29 cellular contexts compared by ENCODE assay signal in the genomic region with DNA sequence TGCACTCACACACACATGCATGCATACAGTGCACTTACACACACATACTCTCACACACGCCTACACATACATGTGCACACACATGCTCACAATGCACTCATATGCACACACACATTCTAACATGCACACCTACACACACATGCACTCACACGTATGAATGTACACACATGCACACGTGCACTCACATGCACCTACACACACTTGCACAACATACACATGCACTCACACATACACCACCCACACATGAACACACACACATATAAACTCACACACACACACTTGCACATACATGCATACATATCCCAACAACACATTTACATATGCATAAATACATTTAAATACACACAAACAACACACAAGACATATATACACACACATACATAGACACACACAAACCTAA.
"Had no signal": no experiment of that assay in that cellular context is flagged by ENCODE, and none has a peak within 500 bp of the region (broad histone marks: within the 10 kb centered on the region; RNA-seq: fewer than 3 reads in every experiment).

No MANE protein-coding gene starts in this region.

- H3K4me2 ChIP-seq: SK-N-SH had no signal

- H3K27ac ChIP-seq: ascending aorta, Peyer's patch, SJSA1 had no signal

- H3K27ac Mint-ChIP-seq: activated CD4-positive, alpha-beta T cell treated with anti-CD3 and anti-CD28 coated beads, Interleukin-2, amount 10 ng/mL, durations not matched to agents 24 days and 14 days; activated CD8-positive, alpha-beta T cell treated with anti-CD3 and anti-CD28 coated beads for 36 hours; activated naive CD8-positive, alpha-beta T cell treated with anti-CD3 and anti-CD28 coated beads for 36 hours; activated T-cell treated with anti-CD3 and anti-CD28 coated beads, Interleukin-2, amount 50 U/mL, for 72 hours; activated T-helper 17 cell treated with anti-CD3 and anti-CD28 coated beads, Interleukin-2, amount 50 U/mL, for 72 hours; T-helper 1 cell treated with Interleukin-12 subunit alpha and Interleukin-12 subunit beta and Interleukin-4 antibody, amounts not matched to agents 30 μg/mL and 1 μg/mL, for 36 hours; T-helper 2 cell treated with Interferon-gamma antibody and Interleukin-4, amounts not matched to agents 5 μg/mL and 100 μg/mL, for 36 hours had no signal

- DNase-seq: activated CD4-positive, alpha-beta T cell treated with anti-CD3 and anti-CD28 coated beads, Interleukin-2, amount 10 ng/mL, durations not matched to agents 24 days and 14 days; activated CD4-positive, alpha-beta T cell treated with anti-CD3 and anti-CD28 coated beads, Interleukin-2, amount 50 U/mL, for 4 hours; activated CD8-positive, alpha-beta T cell treated with anti-CD3 and anti-CD28 coated beads for 36 hours; activated effector memory CD4-positive, alpha-beta T cell treated with anti-CD3 and anti-CD28 coated beads, Interleukin-2, amount 50 U/mL, for 16 hours; activated naive CD4-positive, alpha-beta T cell; activated naive CD4-positive, alpha-beta T cell treated with anti-CD3 and anti-CD28 coated beads, Interleukin-2, amount 50 U/mL, for 16 hours; activated naive CD8-positive, alpha-beta T cell treated with anti-CD3 and anti-CD28 coated beads for 36 hours; activated T-cell treated with anti-CD3 and anti-CD28 coated beads, Interleukin-2, amount 50 U/mL, for 1 hour; activated T-cell treated with anti-CD3 and anti-CD28 coated beads, Interleukin-2, amount 50 U/mL, for 72 hours; amniotic stem cell; MM.1S; MV-4-11; NCI-H1092; NCI-H1436 treated with DMSO at 0.1 percent for 48 hours; NCI-H1694 treated with DMSO at 0.1 percent for 48 hours; NCI-H2029; NCI-H345; NCI-H524 treated with DMSO at 0.1 percent for 48 hours; Peyer's patch; RPMI8226; SHP77 treated with DMSO at 0.1 percent for 48 hours; SK-N-SH had no signal

- H3K4me3 ChIP-seq: ascending aorta, Peyer's patch, SJSA1 had no signal

- H3K27me3 Mint-ChIP-seq: activated CD4-positive, alpha-beta T cell treated with anti-CD3 and anti-CD28 coated beads, Interleukin-2, amount 10 ng/mL, durations not matched to agents 24 days and 14 days; activated CD8-positive, alpha-beta T cell treated with anti-CD3 and anti-CD28 coated beads for 36 hours; activated naive CD8-positive, alpha-beta T cell treated with anti-CD3 and anti-CD28 coated beads for 36 hours; activated T-helper 17 cell treated with anti-CD3 and anti-CD28 coated beads, Interleukin-2, amount 50 U/mL, for 72 hours had no signal

- H3K9ac ChIP-seq: SK-N-SH had no signal

- H3K4me1 Mint-ChIP-seq: activated CD4-positive, alpha-beta T cell treated with anti-CD3 and anti-CD28 coated beads, Interleukin-2, amount 10 ng/mL, durations not matched to agents 24 days and 14 days; activated naive CD8-positive, alpha-beta T cell treated with anti-CD3 and anti-CD28 coated beads for 36 hours had no signal

- FAIRE-seq: TTC549 had no signal

- H3K27me3 ChIP-seq: ascending aorta, Peyer's patch, SJSA1 had no signal

- H3K36me3 ChIP-seq: ascending aorta, Peyer's patch, SJSA1 had no signal

- H3K4me3 Mint-ChIP-seq: activated CD4-positive, alpha-beta T cell treated with anti-CD3 and anti-CD28 coated beads, Interleukin-2, amount 10 ng/mL, durations not matched to agents 24 days and 14 days; activated CD8-positive, alpha-beta T cell treated with anti-CD3 and anti-CD28 coated beads for 36 hours; activated naive CD8-positive, alpha-beta T cell treated with anti-CD3 and anti-CD28 coated beads for 36 hours; activated T-cell treated with anti-CD3 and anti-CD28 coated beads, Interleukin-2, amount 50 U/mL, for 72 hours; activated T-helper 17 cell treated with anti-CD3 and anti-CD28 coated beads, Interleukin-2, amount 50 U/mL, for 72 hours; T-helper 1 cell treated with Interleukin-12 subunit alpha and Interleukin-12 subunit beta and Interleukin-4 antibody, amounts not matched to agents 30 μg/mL and 1 μg/mL, for 36 hours; T-helper 2 cell treated with Interferon-gamma antibody and Interleukin-4, amounts not matched to agents 5 μg/mL and 100 μg/mL, for 36 hours had no signal

- ATAC-seq: activated CD8-positive, alpha-beta T cell treated with anti-CD3 and anti-CD28 coated beads for 36 hours; activated T-cell treated with anti-CD3 and anti-CD28 coated beads, Interleukin-2, amount 50 U/mL, for 72 hours; activated T-helper 17 cell treated with anti-CD3 and anti-CD28 coated beads, Interleukin-2, amount 50 U/mL, for 72 hours; PC-3 had no signal

- H3K4me1 ChIP-seq: ascending aorta, Peyer's patch, SJSA1 had no signal
